In the genomic region with DNA sequence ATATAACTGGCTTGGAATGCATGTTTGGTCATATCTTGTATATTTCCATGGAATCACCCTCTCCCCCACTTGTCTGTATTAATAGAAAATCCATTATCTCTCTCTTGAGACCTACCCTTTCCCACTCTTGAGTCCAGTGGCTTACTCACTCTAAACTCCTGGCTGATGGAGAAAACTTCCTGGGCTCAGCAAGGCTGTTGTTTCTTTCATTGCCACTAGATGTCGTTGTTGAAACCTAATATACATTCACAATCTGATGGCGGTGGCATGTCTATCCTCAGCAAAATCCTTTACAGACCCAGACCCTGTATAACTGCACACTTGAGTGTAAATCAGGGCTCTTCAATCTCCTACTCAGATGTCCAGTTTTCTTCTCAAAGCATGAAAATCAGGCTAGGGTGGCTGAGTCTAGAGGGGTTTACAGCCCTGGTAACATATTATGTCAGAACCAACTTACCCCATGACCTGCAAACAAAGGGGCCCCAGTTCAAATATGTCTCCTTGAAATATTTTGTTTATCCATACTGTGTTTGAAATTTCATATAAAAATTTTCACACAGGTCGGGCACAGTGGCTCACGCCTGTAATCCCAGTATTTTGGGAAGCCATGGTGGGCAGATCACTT, we compare ENCODE assay signal across 8 cellular contexts.
DNase-seq lines count a peak whose midpoint lies in the region; ATAC-seq and TF ChIP-seq lines count a peak whose summit lies in the region.

No MANE protein-coding gene starts in this region.

- no peaks in the 10 kb centered on the region for H3K27me3 ChIP-seq in CD4-positive, alpha-beta memory T cell (ENCODE audit: insufficient read depth, low read length)
- H3K27me3 ChIP-seq in left ventricle myocardium inferior (ENCODE audit: low read depth) (no peaks in the 10 kb centered on the region), sigmoid colon (no peaks in the 10 kb centered on the region)

- H3K4me1 ChIP-seq in CD4-positive, alpha-beta memory T cell (ENCODE audit: insufficient read depth, low read length): no peaks in the 10 kb centered on the region
- H3K4me1 ChIP-seq in left ventricle myocardium inferior (no peaks in the 10 kb centered on the region), sigmoid colon (no peaks in the 10 kb centered on the region)

- no peak overlapping the region for H3K4me3 ChIP-seq in CD4-positive, alpha-beta memory T cell (ENCODE audit: low read length in 2 of 2)
- H3K4me3 ChIP-seq in left ventricle myocardium inferior (no peak overlapping the region), sigmoid colon (no peak overlapping the region)

- ATAC-seq in GM18517 (IDR thresholded peaks at IDR 0.05; ENCODE audit: unreplicated experiment) (peak; percentile 91), HG02938 (IDR thresholded peaks at IDR 0.05; ENCODE audit: unreplicated experiment) (peak; percentile 78)
- ATAC-seq in activated T-cell treated with anti-CD3 and anti-CD28 coated beads, Interleukin-2, amount 50 U/mL, for 72 hours (replicated peaks in 1 of 2): peak; percentile 56

- H3K27ac Mint-ChIP-seq in CD4-positive, alpha-beta memory T cell: no peak overlapping the region
- no peak overlapping the region for H3K27ac Mint-ChIP-seq in activated T-cell treated with anti-CD3 and anti-CD28 coated beads, Interleukin-2, amount 50 U/mL, for 72 hours

- intact Hi-C loops in CD4-positive, alpha-beta memory T cell (cut with micrococcal nuclease): loop anchor here (1.0 kb wide), 1 partner anchor 448 kb away; no protein-coding TSS in a partner anchor
- intact Hi-C loops in left ventricle myocardium inferior (cut with micrococcal nuclease) (no loop called here), sigmoid colon (cut with DNase I) (no loop called here)

- WGBS in sigmoid colon, 2 donors: 45 to 52% methylated on average over 4 of the region's 4 CpGs

- TF ChIP-seq CTCF in left ventricle myocardium inferior (IDR thresholded peaks at IDR 0.05; ENCODE audit: borderline replicate concordance): peak; percentile 82
- peak in 2 of 4 experiments; percentile 34 to 44 for TF ChIP-seq CTCF in sigmoid colon (IDR thresholded peaks at IDR 0.05)

- CTCF ChIA-PET in CD4-positive, alpha-beta memory T cell (lab: Charles Lee; ENCODE audit: partially characterized antibody): interaction anchor here (0.8 to 1.4 kb wide), 4 partner anchors 19 to 691 kb away, joined by 3 to 8 read pairs (median 3); no protein-coding TSS in a partner anchor

- DNase-seq in CD4-positive, alpha-beta memory T cell: peak in 4 of 5 donors; percentile 17 to 37 (median 26)
- DNase-seq in NCI-H226: peak; percentile 59
- peak; percentile 18 to 35 for DNase-seq in activated T-cell treated with anti-CD3 and anti-CD28 coated beads, Interleukin-2, amount 50 U/mL, for 72 hours
- no peak for DNase-seq in left ventricle myocardium inferior
- peak; percentile 25 for DNase-seq in stimulated activated CD4-positive, alpha-beta T cell treated with anti-CD3 and anti-CD28 coated beads, Interleukin-4, amount 100 ng/mL, for 24 hours
- no peak for DNase-seq in sigmoid colon

- no peaks in the 10 kb centered on the region for H3K9me3 ChIP-seq in CD4-positive, alpha-beta memory T cell (ENCODE audit: control insufficient read depth in 1 of 2, low read length in 2 of 2)
- H3K9me3 ChIP-seq in left ventricle myocardium inferior (replicated peaks) (peaks cover 20% of the 10 kb centered on the region), sigmoid colon (no peaks in the 10 kb centered on the region)

- H3K4me3 Mint-ChIP-seq in CD4-positive, alpha-beta memory T cell: no peak overlapping the region
- H3K4me3 Mint-ChIP-seq in activated T-cell treated with anti-CD3 and anti-CD28 coated beads, Interleukin-2, amount 50 U/mL, for 72 hours: no peak overlapping the region

- no peaks in the 10 kb centered on the region for H3K36me3 ChIP-seq in CD4-positive, alpha-beta memory T cell (ENCODE audit: insufficient read depth, low read length)
- H3K36me3 ChIP-seq in left ventricle myocardium inferior (no peaks in the 10 kb centered on the region), sigmoid colon (no peaks in the 10 kb centered on the region)

- no peak overlapping the region for H3K27ac ChIP-seq in CD4-positive, alpha-beta memory T cell (ENCODE audit: low read depth, low read length)
- H3K27ac ChIP-seq in left ventricle myocardium inferior (replicated peaks) (no peak overlapping the region), sigmoid colon (no peak overlapping the region)

- H3K9me3 Mint-ChIP-seq in CD4-positive, alpha-beta memory T cell: peaks cover 0 to 24% (median 12%) of the 10 kb centered on the region in 8 donors
- H3K9me3 Mint-ChIP-seq in activated T-cell treated with anti-CD3 and anti-CD28 coated beads, Interleukin-2, amount 50 U/mL, for 72 hours: no peaks in the 10 kb centered on the region

- no peak for TF ChIP-seq POLR2A in sigmoid colon (IDR thresholded peaks at IDR 0.05)

- no peaks in the 10 kb centered on the region for H3K36me3 Mint-ChIP-seq in CD4-positive, alpha-beta memory T cell
- H3K36me3 Mint-ChIP-seq in activated T-cell treated with anti-CD3 and anti-CD28 coated beads, Interleukin-2, amount 50 U/mL, for 72 hours (ENCODE audit: insufficient read depth in 2 of 2): no peaks in the 10 kb centered on the region

- POLR2A ChIA-PET in CD4-positive, alpha-beta memory T cell (lab: Charles Lee; ENCODE audit: partially characterized antibody): no interaction called here

- no peaks in the 10 kb centered on the region for H3K4me1 Mint-ChIP-seq in CD4-positive, alpha-beta memory T cell
- H3K4me1 Mint-ChIP-seq in activated T-cell treated with anti-CD3 and anti-CD28 coated beads, Interleukin-2, amount 50 U/mL, for 72 hours (ENCODE audit: low read depth): no peaks in the 10 kb centered on the region

- H3K27me3 Mint-ChIP-seq in CD4-positive, alpha-beta memory T cell: peaks cover 6% of the 10 kb centered on the region in 2 donors
- H3K27me3 Mint-ChIP-seq in activated T-cell treated with anti-CD3 and anti-CD28 coated beads, Interleukin-2, amount 50 U/mL, for 72 hours (ENCODE audit: low read depth): peaks cover 12% of the 10 kb centered on the region

- TF ChIP-seq EP300 in sigmoid colon (IDR thresholded peaks at IDR 0.05): no peak

Comparison
In these comparisons a context has a peak if more than half of its experiments do, and no peak if none do; other contexts are left out.
1. DNase-seq: peak in CD4-positive, alpha-beta memory T cell (4 of 5), NCI-H226 (single experiment), activated T-cell treated with anti-CD3 and anti-CD28 coated beads, Interleukin-2, amount 50 U/mL, for 72 hours (2 of 2) and stimulated activated CD4-positive, alpha-beta T cell treated with anti-CD3 and anti-CD28 coated beads, Interleukin-4, amount 100 ng/mL, for 24 hours (single experiment); none in left ventricle myocardium inferior (single experiment) and sigmoid colon (single experiment).
2. Peak in every context shown above with its lines, with median percentiles within 50 percentile points of each other: ATAC-seq.